In genomic region chr12:82797480-82797879, GRCh38 we compare ENCODE assay signal across 20 cellular contexts.
"Had no signal": no experiment of that assay in that cellular context is flagged by ENCODE, and none has a peak within 500 bp of the region (broad histone marks: within the 10 kb centered on the region; RNA-seq: fewer than 3 reads in every experiment).

No MANE protein-coding gene starts in this region.

- ATAC-seq: effector memory CD8-positive, alpha-beta T cell; esophagus mucosa; gastrocnemius medialis; heart right ventricle; left cardiac atrium had no signal

- DNase-seq: dermis blood vessel endothelial cell; effector CD8-positive, alpha-beta T cell; effector memory CD8-positive, alpha-beta T cell; endodermal cell; erythroblast; esophagus squamous epithelium; foreskin fibroblast; foreskin melanocyte; gastrocnemius medialis; glutamatergic neuron; head of caudate nucleus; heart right ventricle; hippocampal formation; left cardiac atrium; left ventricle myocardium inferior; mammary epithelial cell; mesendoderm; midbrain; naive B cell had no signal
